ENCODE assay signal across 10 cellular contexts in the genomic region with DNA sequence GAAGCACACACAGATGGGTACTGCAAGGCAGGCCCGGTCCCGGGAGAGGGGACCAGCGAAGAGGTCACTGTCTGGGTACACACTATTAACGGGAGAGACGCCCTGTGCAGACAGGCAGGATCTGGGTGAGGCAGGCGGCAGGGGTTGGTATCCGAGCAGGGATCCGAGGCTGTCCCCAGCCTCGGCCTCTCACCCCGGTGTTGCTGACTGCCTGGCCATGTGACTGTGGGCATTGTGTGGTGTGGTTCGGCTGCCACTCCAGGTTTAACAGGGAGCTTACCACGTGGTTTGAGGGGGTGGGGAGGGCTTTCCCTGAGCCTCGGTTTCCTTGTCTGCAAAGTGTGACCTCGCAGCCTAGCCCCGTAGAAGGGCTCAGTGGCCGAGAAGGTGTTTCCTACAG. TPM values are rescaled to one million over a fixed set of nuclear protein-coding genes. Genes with fewer than 3 reads are reported as not detected.
DNase-seq lines count a peak whose midpoint lies in the region; ATAC-seq and TF ChIP-seq lines count a peak whose summit lies in the region.
"Had no signal": no experiment of that assay in that cellular context is flagged by ENCODE, and none has a peak within 500 bp of the region (broad histone marks: within the 10 kb centered on the region; RNA-seq: fewer than 3 reads in every experiment).

No MANE protein-coding gene starts in this region.

- H3K27me3 ChIP-seq in suprapubic skin, result no peaks in the 10 kb centered on the region
- H3K27me3 ChIP-seq: cardiac muscle cell had no signal

- H3K4me3 ChIP-seq in suprapubic skin, result no peak overlapping the region
- H3K4me3 ChIP-seq: cardiac muscle cell had no signal

- no peaks in the 10 kb centered on the region for H3K9me3 Mint-ChIP-seq in activated T-cell treated with anti-CD3 and anti-CD28 coated beads, Interleukin-2, amount 50 U/mL, for 72 hours
- H3K9me3 Mint-ChIP-seq in activated T-helper 17 cell treated with anti-CD3 and anti-CD28 coated beads, Interleukin-2, amount 50 U/mL, for 72 hours, result no peaks in the 10 kb centered on the region
- no peaks in the 10 kb centered on the region for H3K9me3 Mint-ChIP-seq in memory B cell

- no peak for ATAC-seq in activated T-cell treated with anti-CD3 and anti-CD28 coated beads, Interleukin-2, amount 50 U/mL, for 72 hours (replicated peaks in 1 of 2)
- ATAC-seq in activated T-helper 17 cell treated with anti-CD3 and anti-CD28 coated beads, Interleukin-2, amount 50 U/mL, for 72 hours (replicated peaks), result no peak
- ATAC-seq in memory B cell (ENCODE audit: low read depth), result no peak

- H3K36me3 ChIP-seq in suprapubic skin, result no peaks in the 10 kb centered on the region
- H3K36me3 ChIP-seq: cardiac muscle cell had no signal

- no peak for TF ChIP-seq POLR2A in suprapubic skin (IDR thresholded peaks at IDR 0.05)

- peaks cover 94% of the 10 kb centered on the region for H3K4me1 ChIP-seq in suprapubic skin

- TF ChIP-seq CTCF in suprapubic skin (IDR thresholded peaks at IDR 0.05), result no peak

- H3K9me3 ChIP-seq in suprapubic skin, result no peaks in the 10 kb centered on the region

- no peaks in the 10 kb centered on the region for H3K27me3 Mint-ChIP-seq in activated T-cell treated with anti-CD3 and anti-CD28 coated beads, Interleukin-2, amount 50 U/mL, for 72 hours (ENCODE audit: low read depth)
- H3K27me3 Mint-ChIP-seq in activated T-helper 17 cell treated with anti-CD3 and anti-CD28 coated beads, Interleukin-2, amount 50 U/mL, for 72 hours, result no peaks in the 10 kb centered on the region
- H3K27me3 Mint-ChIP-seq in memory B cell, result no peaks in the 10 kb centered on the region

- H3K36me3 Mint-ChIP-seq in activated T-cell treated with anti-CD3 and anti-CD28 coated beads, Interleukin-2, amount 50 U/mL, for 72 hours (ENCODE audit: insufficient read depth in 2 of 2), result peaks cover 0 to 3% of the 10 kb centered on the region in 2 donors
- H3K36me3 Mint-ChIP-seq in activated T-helper 17 cell treated with anti-CD3 and anti-CD28 coated beads, Interleukin-2, amount 50 U/mL, for 72 hours (ENCODE audit: low read depth), result peaks cover 86% of the 10 kb centered on the region
- no peaks in the 10 kb centered on the region for H3K36me3 Mint-ChIP-seq in memory B cell

- DNase-seq in activated T-cell treated with anti-CD3 and anti-CD28 coated beads, Interleukin-2, amount 50 U/mL, for 72 hours, result no peak
- DNase-seq in activated T-cell treated with anti-CD3 and anti-CD28 coated beads, Interleukin-2, amount 50 U/mL, for 48 hours, result no peak
- DNase-seq in memory B cell (ENCODE audit: low spot score in 2 of 2) (no peak), suprapubic skin (ENCODE audit: low spot score in 2 of 2) (no peak), NCI-H1417 treated with DMSO at 0.1 percent for 48 hours (lab: John Stamatoyannopoulos, UW) (no peak), AML-193 (lab: John Stamatoyannopoulos, UW) (no peak), NOMO-1 treated with DMSO at 0.1 percent for 48 hours (lab: John Stamatoyannopoulos, UW; ENCODE audit: unreplicated experiment) (no peak)
- DNase-seq: stimulated activated CD4-positive, alpha-beta T cell treated with anti-CD3 and anti-CD28 coated beads, Interleukin-1b, Interleukin-23, amount 100 ng/mL, for 48 hours had no signal

- H3K27ac Mint-ChIP-seq in activated T-cell treated with anti-CD3 and anti-CD28 coated beads, Interleukin-2, amount 50 U/mL, for 72 hours, result peak overlapping the region; percentile 96
- H3K27ac Mint-ChIP-seq in activated T-helper 17 cell treated with anti-CD3 and anti-CD28 coated beads, Interleukin-2, amount 50 U/mL, for 72 hours, result peak overlapping the region; percentile 100
- H3K27ac Mint-ChIP-seq in memory B cell, result peak overlapping the region; percentile 100

- peak overlapping the region; percentile 95 for H3K27ac ChIP-seq in suprapubic skin

- WGBS in suprapubic skin, result 86% methylated on average over 16 of the region's 16 CpGs

- peaks cover 82% of the 10 kb centered on the region for H3K4me1 Mint-ChIP-seq in activated T-cell treated with anti-CD3 and anti-CD28 coated beads, Interleukin-2, amount 50 U/mL, for 72 hours (ENCODE audit: low read depth)
- H3K4me1 Mint-ChIP-seq in activated T-helper 17 cell treated with anti-CD3 and anti-CD28 coated beads, Interleukin-2, amount 50 U/mL, for 72 hours, result peaks cover 45% of the 10 kb centered on the region
- peaks cover 40% of the 10 kb centered on the region for H3K4me1 Mint-ChIP-seq in memory B cell

- peak overlapping the region; percentile 84 to 85 for H3K4me3 Mint-ChIP-seq in activated T-cell treated with anti-CD3 and anti-CD28 coated beads, Interleukin-2, amount 50 U/mL, for 72 hours
- peak overlapping the region; percentile 92 for H3K4me3 Mint-ChIP-seq in activated T-helper 17 cell treated with anti-CD3 and anti-CD28 coated beads, Interleukin-2, amount 50 U/mL, for 72 hours
- H3K4me3 Mint-ChIP-seq in memory B cell, result no peak overlapping the region

- no peak for TF ChIP-seq EP300 in suprapubic skin (IDR thresholded peaks at IDR 0.05)

RNA-seq across cellular contexts. Expression of a gene that starts 11.1 kb away (rescaled TPM):
- total RNA-seq in activated T-cell treated with anti-CD3 and anti-CD28 coated beads, Interleukin-2, amount 50 U/mL, for 72 hours, result 10 to 100 TPM; 50.7 to 78.2 TPM
- 100 to 1,000 TPM; 101 to 156 TPM for total RNA-seq in activated T-helper 17 cell treated with anti-CD3 and anti-CD28 coated beads, Interleukin-2, amount 50 U/mL, for 72 hours
- total RNA-seq in suprapubic skin, result 100 to 1,000 TPM; 173 to 244 (median 212) TPM

RNA-seq across cellular contexts. Expression of a gene that starts 31.5 kb away (rescaled TPM):
- total RNA-seq in activated T-cell treated with anti-CD3 and anti-CD28 coated beads, Interleukin-2, amount 50 U/mL, for 72 hours, result 1 to 10 TPM in 1 of 2 donors, under 1 TPM in 1; 0.86 to 2.0 TPM
- total RNA-seq in activated T-helper 17 cell treated with anti-CD3 and anti-CD28 coated beads, Interleukin-2, amount 50 U/mL, for 72 hours, result 1 to 10 TPM; 2.8 to 7.2 TPM
- 10 to 100 TPM in 1 of 4 donors, 1 to 10 TPM in 3; 2.6 to 14.6 (median 5.8) TPM for total RNA-seq in suprapubic skin
